In genomic region chr4:92580816-92581215, GRCh38 we compare ENCODE assay signal across 25 cellular contexts.
"Had no signal": no experiment of that assay in that cellular context is flagged by ENCODE, and none has a peak within 500 bp of the region (broad histone marks: within the 10 kb centered on the region; RNA-seq: fewer than 3 reads in every experiment).

No MANE protein-coding gene starts in this region.

- DNase-seq: dermis blood vessel endothelial cell; effector memory CD4-positive, alpha-beta T cell; foreskin keratinocyte; glutamatergic neuron; heart right ventricle; immature natural killer cell; islet precursor cell; kidney glomerular epithelial cell; left ventricle myocardium superior; lower lobe of right lung; mucosa of descending colon; naive B cell; pancreas; stimulated activated CD4-positive, alpha-beta T cell treated with anti-CD3 and anti-CD28 coated beads, Interleukin-2, amount 100 ng/mL, for 24 hours; stimulated activated CD4-positive, alpha-beta T cell treated with anti-CD3 and anti-CD28 coated beads, Interleukin-4, amount 100 ng/mL, for 24 hours; stimulated activated naive CD4-positive, alpha-beta T cell treated with Interleukin-2 at 50 U/mL for 16 hours; stomach; upper lobe of left lung had no signal

- H3K27ac ChIP-seq: coronary artery, esophagus muscularis mucosa, foreskin keratinocyte, gastroesophageal sphincter, heart right ventricle, lower lobe of right lung, neutrophil, pancreas, right atrium auricular region, stomach, thoracic aorta, tibial nerve, upper lobe of left lung had no signal

- H3K27me3 ChIP-seq: foreskin keratinocyte, gastroesophageal sphincter, heart right ventricle, neutrophil, pancreas, right atrium auricular region, stomach, tibial nerve, upper lobe of left lung had no signal
